ENCODE assay signal across 9 cellular contexts in the genomic region with DNA sequence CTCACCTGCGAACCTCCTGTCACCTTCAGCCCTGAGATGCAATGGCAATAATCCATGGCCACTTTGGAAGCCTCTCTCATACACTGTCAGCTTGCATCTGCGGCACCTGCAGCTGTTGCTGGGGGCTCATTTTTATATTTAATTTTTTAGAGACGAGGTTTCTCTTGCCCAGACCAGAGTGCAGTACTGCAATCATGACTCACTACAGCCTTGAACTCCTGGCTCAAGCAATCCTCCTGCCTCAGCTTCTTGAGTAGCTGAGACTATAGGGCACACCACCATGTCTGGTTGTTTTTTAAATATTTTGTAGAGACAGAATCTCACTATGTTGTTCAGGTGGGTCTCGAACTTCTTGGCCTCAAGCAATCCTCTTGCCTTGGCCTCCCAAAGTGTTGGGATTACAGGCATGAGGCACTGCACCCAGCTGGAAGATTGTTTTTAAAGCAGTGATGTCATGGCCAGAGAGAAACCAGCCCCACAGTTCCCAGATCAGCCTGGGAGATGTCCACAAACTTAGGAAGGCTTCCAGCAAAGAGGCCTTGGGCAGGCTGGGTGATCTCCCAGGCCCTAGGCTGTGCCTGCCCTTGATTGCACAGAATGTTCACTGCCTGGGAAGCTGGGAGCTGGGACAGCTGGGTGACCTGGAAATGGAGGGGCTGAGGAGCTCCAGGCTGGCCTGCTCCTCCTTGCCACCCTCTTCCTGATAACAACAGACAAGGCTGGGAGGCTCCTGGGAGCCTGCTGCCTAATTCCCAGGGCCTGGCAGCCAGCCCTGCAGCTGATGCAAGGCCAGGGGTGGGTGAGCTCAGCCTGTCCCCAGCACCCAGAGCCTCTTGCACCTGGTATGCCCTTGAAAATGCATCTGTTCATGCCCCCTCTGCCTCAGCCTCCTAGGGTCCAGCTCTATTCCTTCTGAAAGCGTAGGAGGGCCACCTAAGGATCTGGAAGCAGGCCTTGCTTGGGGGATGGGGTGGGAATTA. TPM values are rescaled to one million over a fixed set of nuclear protein-coding genes. Genes with fewer than 3 reads are reported as not detected.
DNase-seq lines count a peak whose midpoint lies in the region; ATAC-seq, FAIRE-seq and TF ChIP-seq lines count a peak whose summit lies in the region.
"Had no signal": no experiment of that assay in that cellular context is flagged by ENCODE, and none has a peak within 500 bp of the region (broad histone marks: within the 10 kb centered on the region; RNA-seq: fewer than 3 reads in every experiment).

No MANE protein-coding gene starts in this region.

- H3K27me3 ChIP-seq in mesenchymal stem cell (ENCODE audit: control insufficient read depth in 1 of 2, insufficient read depth in 1 of 2, low read length in 2 of 2) = no peaks in the 10 kb centered on the region

- H3K36me3 ChIP-seq in mesenchymal stem cell (ENCODE audit: control insufficient read depth in 1 of 2, insufficient read depth in 2 of 2, low read depth in 1 of 2, low read length in 2 of 2) = no peaks in the 10 kb centered on the region

- no peak for TF ChIP-seq RAD21 in A549 (conservative IDR thresholded peaks at IDR 0.05 in 1 of 2, IDR thresholded peaks at IDR 0.05 in 1 of 2)

- H2AK5ac ChIP-seq in mesenchymal stem cell (ENCODE audit: low read length, severe bottlenecking) = no peak overlapping the region

- H3K4me2 ChIP-seq in A549 = peak overlapping the region; percentile 6; the same call in 2 of the 3 replicates
- no peak overlapping the region for H3K4me2 ChIP-seq in mesenchymal stem cell (ENCODE audit: low read length, poor library complexity, severe bottlenecking)

- no peak for TF ChIP-seq POLR2A in A549 (IDR thresholded peaks at IDR 0.05; ENCODE audit: low read length)

- H3K18ac ChIP-seq in mesenchymal stem cell (ENCODE audit: low read depth in 1 of 2, low read length in 2 of 2) = peak overlapping the region; percentile 13 to 40

- peak in 1 of 2 experiments; percentile 67 for DNase-seq in A549 (ENCODE audit: low read depth in 1 of 2, low spot score in 1 of 2)
- DNase-seq in LHCN-M2 (ENCODE audit: low read depth) = peak; percentile 75
- peak; percentile 73 to 86 for DNase-seq in cardiac fibroblast (ENCODE audit: low read depth in 2 of 2)
- DNase-seq in mesenchymal stem cell = peak; percentile 67
- no peak for DNase-seq in COR-L47 (lab: John Stamatoyannopoulos, UW)
- DNase-seq in D721Med (ENCODE audit: insufficient read length, low spot score) = no peak
- no peak for DNase-seq in T1000 (lab: John Stamatoyannopoulos, UW)

- no peaks in the 10 kb centered on the region for H3K79me1 ChIP-seq in mesenchymal stem cell (replicated peaks; ENCODE audit: low read length, poor library complexity, severe bottlenecking)

- H4K91ac ChIP-seq in mesenchymal stem cell (ENCODE audit: low read length) = peak overlapping the region; percentile 2

- H3K9ac ChIP-seq in mesenchymal stem cell (ENCODE audit: low read length) = peak overlapping the region; percentile 74

- WGBS in A549 (ENCODE audit: missing lambda C conversion rate) = 90% methylated on average over 5 of the region's 5 CpGs
- WGBS in mesenchymal stem cell = 97% methylated on average over 5 of the region's 5 CpGs

- no peak overlapping the region for H3K14ac ChIP-seq in mesenchymal stem cell (ENCODE audit: low read length in 2 of 2)

- CTCF ChIA-PET in A549 (lab: Yijun Ruan, JAX) = interaction anchor here (0.5 to 20.5 kb wide), 8 partner anchors 12 to 297 kb away, joined by 3 to 209 read pairs (median 5); a partner anchor contains a TSS

- H2BK120ac ChIP-seq in mesenchymal stem cell (ENCODE audit: low read depth, low read length) = peak overlapping the region; percentile 68

- no peaks in the 10 kb centered on the region for H3K9me3 ChIP-seq in A549
- H3K9me3 ChIP-seq in mesenchymal stem cell (ENCODE audit: control insufficient read depth, low read length) = no peaks in the 10 kb centered on the region

- H3K4ac ChIP-seq in mesenchymal stem cell (ENCODE audit: low read depth in 1 of 2, low read length in 2 of 2) = peak overlapping the region; percentile 0 to 1

- ATAC-seq in A549 (peak; percentile 68 to 76), GM18861 (IDR thresholded peaks at IDR 0.05; ENCODE audit: unreplicated experiment) (no peak)

- TF ChIP-seq CTCF in A549 (IDR thresholded peaks at IDR 0.05) = no peak
- no peak for TF ChIP-seq CTCF in cardiac fibroblast (IDR thresholded peaks at IDR 0.05; ENCODE audit: low read depth, low read length)
- TF ChIP-seq CTCF in D721Med (IDR thresholded peaks at IDR 0.05; ENCODE audit: insufficient read depth, missing control alignments) = no peak

- peak overlapping the region; percentile 88 for H2BK15ac ChIP-seq in mesenchymal stem cell (ENCODE audit: low read depth, poor library complexity, severe bottlenecking)

- peak overlapping the region; percentile 21 for H2AFZ ChIP-seq in mesenchymal stem cell (ENCODE audit: low read depth, low read length)

- H3K4me1 ChIP-seq in A549 (peaks cover 30% of the 10 kb centered on the region), mesenchymal stem cell (ENCODE audit: control insufficient read depth, insufficient read depth, low read depth, low read length) (peaks cover 5% of the 10 kb centered on the region)

- H2BK5ac ChIP-seq in mesenchymal stem cell (ENCODE audit: low read depth, low read length, poor library complexity, severe bottlenecking) = no peak overlapping the region

- peak overlapping the region; percentile 86 for H4K8ac ChIP-seq in mesenchymal stem cell (ENCODE audit: low read length)

- H3K4me3 ChIP-seq in A549 (no peak overlapping the region), cardiac fibroblast (replicated peaks in 1 of 2; ENCODE audit: low read depth in 2 of 2, low read length in 2 of 2) (no peak overlapping the region), mesenchymal stem cell (ENCODE audit: insufficient read depth in 1 of 2, low read depth in 1 of 2, low read length in 2 of 2) (no peak overlapping the region)

- H3K27ac ChIP-seq in A549 = peak overlapping the region; percentile 84 to 92
- H3K27ac ChIP-seq in mesenchymal stem cell (ENCODE audit: low read length, poor library complexity, severe bottlenecking) = no peak overlapping the region

- H2BK12ac ChIP-seq in mesenchymal stem cell (ENCODE audit: low read length in 2 of 2) = no peak overlapping the region

- POLR2A ChIA-PET in A549 (lab: Yijun Ruan, JAX) = interaction anchor here (0.5 to 3.6 kb wide), 3 partner anchors 8 to 93 kb away, joined by 7 to 25 read pairs (median 9); a partner anchor contains a TSS

- FAIRE-seq in A549 (lab: Jason Lieb, UNC) = no peak
- FAIRE-seq in D721Med (lab: Jason Lieb, UNC) = no peak

- no peak for TF ChIP-seq EP300 in A549 (IDR thresholded peaks at IDR 0.05)

- H3K23ac ChIP-seq in mesenchymal stem cell (ENCODE audit: low read length in 2 of 2) = no peak overlapping the region

TF ChIP-seq in A549, 52 proteins besides CTCF, POLR2A, EP300 and RAD21:
- TF ChIP-seq, protein P1, sequence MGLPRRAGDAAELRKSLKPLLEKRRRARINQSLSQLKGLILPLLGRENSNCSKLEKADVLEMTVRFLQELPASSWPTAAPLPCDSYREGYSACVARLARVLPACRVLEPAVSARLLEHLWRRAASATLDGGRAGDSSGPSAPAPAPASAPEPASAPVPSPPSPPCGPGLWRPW (IDR thresholded peaks at IDR 0.05) = no peak
- TF ChIP-seq CBX8 (IDR thresholded peaks at IDR 0.05) = no peak
- TF ChIP-seq FOSL2 (IDR thresholded peaks at IDR 0.05) = no peak
- 0 out of 2 replicates have a peak, but pooled peaks have one; percentile 4 for TF ChIP-seq FOSL2 (CRISPR knock-in tag; IDR thresholded peaks at IDR 0.05)
- TF ChIP-seq KDM5A (IDR thresholded peaks at IDR 0.05) = no peak
- TF ChIP-seq EHMT2 (IDR thresholded peaks at IDR 0.05; ENCODE audit: low read depth) = no peak
- TF ChIP-seq JUN (IDR thresholded peaks at IDR 0.05) = peak in 1 of 2 experiments; percentile 56; a peak in 1 of 5 replicates

RNA-seq across cellular contexts. Expression of a gene that starts 27.1 kb away (rescaled TPM):
- polyA plus RNA-seq in A549 (2011; rRNA removed) (1.3 and 1.8 TPM in 2 replicates), A549 (2017; fragmentation: RNase III; extraction: RNeasy Plus Mini Kit Qiagen cat#74134 plus additional on column Dnase treatment) (1.4 to 1.5 TPM (median 1.4 TPM) in 3 replicates)
- 0.48 and 0.69 TPM in 2 replicates for polyA plus RNA-seq in A549 (2012; cell fraction: cytosol; rRNA removed)
- 2.1 and 3.2 TPM in 2 replicates for polyA plus RNA-seq in A549 (2012; cell fraction: nucleus; rRNA removed)
- 0.83 and 1.9 TPM in 2 replicates for polyA minus RNA-seq in A549 (2011; rRNA and poly(A)+ RNA removed)
- 5.9 and 8.0 TPM in 2 replicates for total RNA-seq in LHCN-M2 (2014; rRNA removed)
- polyA plus RNA-seq in LHCN-M2 (2012) = 6.4 TPM
- not detected for polyA plus RNA-seq in mesenchymal stem cell (2013, experiment 1 of 2)
- polyA plus RNA-seq in mesenchymal stem cell (2013, experiment 2 of 2) = 0.14 TPM
- total RNA-seq: glomerular endothelial cell had no signal

RNA-seq across cellular contexts. Expression of a gene that starts 35.4 kb away (rescaled TPM):
- polyA plus RNA-seq in A549 (2011; rRNA removed) (81.0 and 94.6 TPM in 2 replicates), A549 (2017; fragmentation: RNase III; extraction: RNeasy Plus Mini Kit Qiagen cat#74134 plus additional on column Dnase treatment) (53.0 to 61.3 TPM (median 57.5 TPM) in 3 replicates)
- polyA plus RNA-seq in A549 (2012; cell fraction: cytosol; rRNA removed) = 127 and 130 TPM in 2 replicates
- polyA plus RNA-seq in A549 (2012; cell fraction: nucleus; rRNA removed) = 94.4 and 121 TPM in 2 replicates
- 57.0 and 66.1 TPM in 2 replicates for polyA minus RNA-seq in A549 (2011; rRNA and poly(A)+ RNA removed)
- total RNA-seq in LHCN-M2 (2014; rRNA removed) = 156 and 172 TPM in 2 replicates
- 118 TPM for polyA plus RNA-seq in LHCN-M2 (2012)
- 109 TPM for polyA plus RNA-seq in mesenchymal stem cell (2013, experiment 1 of 2)
- 105 TPM for polyA plus RNA-seq in mesenchymal stem cell (2013, experiment 2 of 2)

Comparison
In these comparisons a context has a peak if more than half of its experiments do, and no peak if none do; other contexts are left out.
1. DNase-seq: peak in LHCN-M2 (single experiment), cardiac fibroblast (2 of 2) and mesenchymal stem cell (single experiment); none in COR-L47 (single experiment), D721Med (single experiment) and T1000 (single experiment).